ENCODE assay signal across 26 cellular contexts in genomic region chr2:96949701-96950350, GRCh38. TPM values are rescaled to one million over a fixed set of nuclear protein-coding genes. Genes with fewer than 3 reads are reported as not detected.
A peak's percentile ranks its signal among the peaks of the same experiment; 100 is the strongest.
DNase-seq lines count a peak whose midpoint lies in the region; ATAC-seq and TF ChIP-seq lines count a peak whose summit lies in the region.
"Had no signal": no experiment of that assay in that cellular context is flagged by ENCODE, and none has a peak within 500 bp of the region (broad histone marks: within the 10 kb centered on the region; RNA-seq: fewer than 3 reads in every experiment).

No MANE protein-coding gene starts in this region.

- no peak overlapping the region for H3K4me3 ChIP-seq in lower lobe of right lung
- H3K4me3 ChIP-seq: cardiac muscle cell, pancreas had no signal

- no peak overlapping the region for H3K27ac Mint-ChIP-seq in T-helper 17 cell
- no peak overlapping the region for H3K27ac Mint-ChIP-seq in activated naive CD8-positive, alpha-beta T cell treated with anti-CD3 and anti-CD28 coated beads for 36 hours
- H3K27ac Mint-ChIP-seq: activated CD4-positive, alpha-beta T cell treated with anti-CD3 and anti-CD28 coated beads for 36 hours; B cell; natural killer cell; stimulated activated naive CD8-positive, alpha-beta T cell treated with anti-CD3 and anti-CD28 coated beads, Interleukin-15, amount 100 ng/mL, for 72 hours had no signal

- H3K4me1 ChIP-seq in lower lobe of right lung = peaks cover 35% of the 10 kb centered on the region

- H3K27me3 ChIP-seq in lower lobe of right lung (ENCODE audit: low read depth) = peaks cover 3% of the 10 kb centered on the region
- H3K27me3 ChIP-seq: cardiac muscle cell, pancreas had no signal

- H3K9me3 ChIP-seq in lower lobe of right lung (no peaks in the 10 kb centered on the region), T-helper 17 cell (ENCODE audit: control insufficient read depth, low read length, poor library complexity, severe bottlenecking) (no peaks in the 10 kb centered on the region)
- H3K9me3 ChIP-seq: pancreas had no signal

- peaks cover 27% of the 10 kb centered on the region for H3K4me1 Mint-ChIP-seq in T-helper 17 cell
- peaks cover 18% of the 10 kb centered on the region for H3K4me1 Mint-ChIP-seq in activated naive CD8-positive, alpha-beta T cell treated with anti-CD3 and anti-CD28 coated beads for 36 hours

- DNase-seq in Ammon's horn (ENCODE audit: low spot score) (peak; percentile 90), caudate nucleus (lab: John Stamatoyannopoulos, UW) (peak in 55 of 61 donors; percentile 37 to 86 (median 72)), lower lobe of right lung (peak; percentile 32), putamen (ENCODE audit: low spot score) (peak; percentile 88), T-helper 17 cell (no peak)
- no peak for DNase-seq in activated naive CD8-positive, alpha-beta T cell treated with anti-CD3 and anti-CD28 coated beads for 36 hours
- DNase-seq: activated CD4-positive, alpha-beta T cell treated with anti-CD3 and anti-CD28 coated beads for 36 hours; activated naive CD4-positive, alpha-beta T cell treated with Interleukin-2 at 50 U/mL for 16 hours; activated T-cell treated with anti-CD3 and anti-CD28 coated beads, Interleukin-2, amount 50 U/mL, for 4 hours; amniotic stem cell; COR-L47; DND-41; glutamatergic neuron; Karpas-422; natural killer cell; NCI-H2171; NCI-H510A treated with DMSO at 0.1 percent for 48 hours; pancreas; stimulated activated naive CD8-positive, alpha-beta T cell treated with anti-CD3 and anti-CD28 coated beads, Interleukin-15, amount 100 ng/mL, for 72 hours had no signal

- no peaks in the 10 kb centered on the region for H3K9me3 Mint-ChIP-seq in activated naive CD8-positive, alpha-beta T cell treated with anti-CD3 and anti-CD28 coated beads for 36 hours
- H3K9me3 Mint-ChIP-seq: activated T-cell treated with anti-CD3 and anti-CD28 coated beads, Interleukin-2, amount 50 U/mL, for 4 hours; natural killer cell; stimulated activated naive CD8-positive, alpha-beta T cell treated with anti-CD3 and anti-CD28 coated beads, Interleukin-15, amount 100 ng/mL, for 72 hours had no signal

- H3K27ac ChIP-seq in caudate nucleus (ENCODE audit: low read depth, low read length) = peak overlapping the region; percentile 97
- H3K27ac ChIP-seq in lower lobe of right lung = no peak overlapping the region
- H3K27ac ChIP-seq: cardiac muscle cell, pancreas had no signal

- no peaks in the 10 kb centered on the region for H3K27me3 Mint-ChIP-seq in T-helper 17 cell
- peaks cover 1% of the 10 kb centered on the region for H3K27me3 Mint-ChIP-seq in activated naive CD8-positive, alpha-beta T cell treated with anti-CD3 and anti-CD28 coated beads for 36 hours
- H3K27me3 Mint-ChIP-seq: activated CD4-positive, alpha-beta T cell treated with anti-CD3 and anti-CD28 coated beads for 36 hours had no signal

- H3K36me3 Mint-ChIP-seq in T-helper 17 cell (ENCODE audit: low read depth) = no peaks in the 10 kb centered on the region
- no peaks in the 10 kb centered on the region for H3K36me3 Mint-ChIP-seq in activated naive CD8-positive, alpha-beta T cell treated with anti-CD3 and anti-CD28 coated beads for 36 hours
- H3K36me3 Mint-ChIP-seq: natural killer cell had no signal

- intact Hi-C loops in lower lobe of right lung (cut with DNase I) = no loop called here

- TF ChIP-seq CTCF in lower lobe of right lung (IDR thresholded peaks at IDR 0.05) = no peak

- ATAC-seq in lower lobe of right lung (no peak), T-helper 17 cell (no peak), HG03460 (IDR thresholded peaks at IDR 0.05; ENCODE audit: unreplicated experiment) (no peak), HG02981 (IDR thresholded peaks at IDR 0.05; ENCODE audit: unreplicated experiment) (no peak)
- ATAC-seq: activated CD4-positive, alpha-beta T cell treated with anti-CD3 and anti-CD28 coated beads for 36 hours; activated T-cell treated with anti-CD3 and anti-CD28 coated beads, Interleukin-2, amount 50 U/mL, for 4 hours; natural killer cell; pancreas; stimulated activated naive CD8-positive, alpha-beta T cell treated with anti-CD3 and anti-CD28 coated beads, Interleukin-15, amount 100 ng/mL, for 72 hours had no signal

- no peaks in the 10 kb centered on the region for H3K36me3 ChIP-seq in lower lobe of right lung
- H3K36me3 ChIP-seq: cardiac muscle cell, pancreas had no signal

- H3K4me3 Mint-ChIP-seq in T-helper 17 cell = no peak overlapping the region
- H3K4me3 Mint-ChIP-seq in activated naive CD8-positive, alpha-beta T cell treated with anti-CD3 and anti-CD28 coated beads for 36 hours = no peak overlapping the region
- H3K4me3 Mint-ChIP-seq: activated CD4-positive, alpha-beta T cell treated with anti-CD3 and anti-CD28 coated beads for 36 hours; activated T-cell treated with anti-CD3 and anti-CD28 coated beads, Interleukin-2, amount 50 U/mL, for 4 hours; B cell; natural killer cell; stimulated activated naive CD8-positive, alpha-beta T cell treated with anti-CD3 and anti-CD28 coated beads, Interleukin-15, amount 100 ng/mL, for 72 hours had no signal

RNA-seq across cellular contexts. Expression of gene FAM178B, which starts 36.6 kb away (rescaled TPM):
- 0.38 TPM for total RNA-seq in lower lobe of right lung
- not detected for total RNA-seq in T-helper 17 cell
- under 1 TPM; 0.28 to 0.47 TPM for total RNA-seq in activated naive CD8-positive, alpha-beta T cell treated with anti-CD3 and anti-CD28 coated beads for 36 hours
- total RNA-seq: B cell, dermis microvascular lymphatic vessel endothelial cell, H4, mesenteric fat pad, pancreas had no signal

Comparison
In these comparisons a context has a peak if more than half of its experiments do, and no peak if none do; other contexts are left out.
1. DNase-seq: peak in Ammon's horn (single experiment), caudate nucleus (55 of 61), lower lobe of right lung (single experiment) and putamen (single experiment); none in T-helper 17 cell (0 of 3) and activated naive CD8-positive, alpha-beta T cell treated with anti-CD3 and anti-CD28 coated beads for 36 hours (single experiment).